ENCODE assay signal across 14 cellular contexts in the genomic region with DNA sequence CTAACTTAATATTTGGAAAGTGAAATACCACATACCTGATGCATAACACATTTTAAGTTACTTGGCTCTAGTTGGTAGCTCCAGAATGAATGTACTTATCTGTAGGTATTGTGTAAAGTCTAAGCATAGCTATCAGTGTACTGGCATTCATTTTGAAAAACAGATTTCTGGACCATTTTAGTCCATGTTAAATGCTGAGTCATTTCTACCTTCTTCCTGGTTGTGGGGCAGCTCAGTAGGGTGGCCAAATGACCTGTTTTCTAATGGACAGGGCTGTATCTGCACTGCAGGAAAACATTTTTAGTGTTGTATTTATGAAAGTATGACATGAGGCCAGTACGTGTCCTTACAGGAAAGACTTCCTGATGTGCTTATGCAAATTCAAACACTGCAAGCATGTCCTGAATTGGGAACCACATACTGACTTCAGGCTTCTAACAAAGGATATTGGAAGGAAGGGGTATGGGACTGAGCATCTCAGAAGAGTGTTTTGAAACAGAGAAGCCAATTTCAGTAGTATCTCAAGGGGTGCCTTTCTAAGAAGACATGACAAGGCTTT.
DNase-seq lines count a peak whose midpoint lies in the region; ATAC-seq and TF ChIP-seq lines count a peak whose summit lies in the region.
"Had no signal": no experiment of that assay in that cellular context is flagged by ENCODE, and none has a peak within 500 bp of the region (broad histone marks: within the 10 kb centered on the region; RNA-seq: fewer than 3 reads in every experiment).

No MANE protein-coding gene starts in this region.

- POLR2A ChIA-PET in CD8-positive, alpha-beta T cell (lab: Charles Lee) = no interaction called here
- POLR2A ChIA-PET in T-cell (lab: Charles Lee) = interaction anchor here in 1 of 2 donors (0.8 kb wide), 1 partner anchor 9 kb away, joined by 5 read pairs; no protein-coding TSS in a partner anchor
- POLR2A ChIA-PET in HEK293T (lab: Yijun Ruan, JAX) = no interaction called here

- no peak overlapping the region for H3K4me3 ChIP-seq in CD8-positive, alpha-beta T cell (ENCODE audit: low read depth, low read length)
- H3K4me3 ChIP-seq in thyroid gland (replicated peaks in 1 of 3) = no peak overlapping the region
- H3K4me3 ChIP-seq: heart left ventricle had no signal

- 52 to 76% methylated on average over 1 of the region's 1 CpG for WGBS in thyroid gland, 2 donors

- no peaks in the 10 kb centered on the region for H3K36me3 ChIP-seq in CD8-positive, alpha-beta T cell (ENCODE audit: insufficient read depth, low read length)
- H3K36me3 ChIP-seq in thyroid gland = no peaks in the 10 kb centered on the region
- H3K36me3 ChIP-seq: heart left ventricle had no signal

- H3K4me1 Mint-ChIP-seq in CD8-positive, alpha-beta T cell (ENCODE audit: low read depth) = peaks cover 19% of the 10 kb centered on the region
- H3K4me1 Mint-ChIP-seq in T-cell = peaks cover 24 to 33% (median 30%) of the 10 kb centered on the region in 3 donors

- no peak for DNase-seq in CD8-positive, alpha-beta T cell
- DNase-seq in T-cell = no peak
- DNase-seq in foreskin melanocyte = peak; percentile 6
- DNase-seq in NCI-H774 (lab: John Stamatoyannopoulos, UW) = no peak
- no peak for DNase-seq in NCI-H510A treated with DMSO at 0.1 percent for 48 hours (lab: John Stamatoyannopoulos, UW)
- no peak for DNase-seq in HEK293T (ENCODE audit: extremely low spot score)
- DNase-seq in thyroid gland = no peak
- DNase-seq: activated CD4-positive, CD25-positive, alpha-beta regulatory T cell; activated gamma-delta T cell treated with Interleukin-2 at 50 U/mL for 16 hours; heart left ventricle; MV-4-11; Right ventricle myocardium superior had no signal

- H3K27me3 ChIP-seq in CD8-positive, alpha-beta T cell (ENCODE audit: insufficient read depth, low read length) = no peaks in the 10 kb centered on the region
- H3K27me3 ChIP-seq in thyroid gland = no peaks in the 10 kb centered on the region
- H3K27me3 ChIP-seq: heart left ventricle had no signal

- TF ChIP-seq POLR2A in thyroid gland (IDR thresholded peaks at IDR 0.05) = no peak

- TF ChIP-seq CTCF in CD8-positive, alpha-beta T cell (IDR thresholded peaks at IDR 0.05) = no peak
- no peak for TF ChIP-seq CTCF in thyroid gland (IDR thresholded peaks at IDR 0.05)

- H3K27ac ChIP-seq in CD8-positive, alpha-beta T cell (ENCODE audit: low read depth, low read length) = no peak overlapping the region
- H3K27ac ChIP-seq in thyroid gland = no peak overlapping the region
- H3K27ac ChIP-seq: heart left ventricle, parathyroid adenoma had no signal

- intact Hi-C loops in CD8-positive, alpha-beta T cell (cut with DNase I, micrococcal nuclease) = loop anchor here in 1 of 2 experiments (1.0 kb wide), 1 partner anchor 16 kb away; no protein-coding TSS in a partner anchor
- intact Hi-C loops in thyroid gland (cut with DNase I) = no loop called here

- no peaks in the 10 kb centered on the region for H3K9me3 ChIP-seq in CD8-positive, alpha-beta T cell (ENCODE audit: low read length)
- H3K9me3 ChIP-seq in thyroid gland = no peaks in the 10 kb centered on the region

- no peak overlapping the region for H3K4me3 Mint-ChIP-seq in CD8-positive, alpha-beta T cell
- no peak overlapping the region for H3K4me3 Mint-ChIP-seq in T-cell

- no peaks in the 10 kb centered on the region for H3K27me3 Mint-ChIP-seq in CD8-positive, alpha-beta T cell (ENCODE audit: low read depth)
- H3K27me3 Mint-ChIP-seq in T-cell = no peaks in the 10 kb centered on the region

- peaks cover 26% of the 10 kb centered on the region for H3K9me3 Mint-ChIP-seq in CD8-positive, alpha-beta T cell
- peaks cover 5 to 39% (median 8%) of the 10 kb centered on the region in 3 donors for H3K9me3 Mint-ChIP-seq in T-cell

- CTCF ChIA-PET in CD8-positive, alpha-beta T cell (lab: Charles Lee) = interaction anchor here (0.8 kb wide), 1 partner anchor 88 kb away, joined by 3 read pairs; no protein-coding TSS in a partner anchor
- CTCF ChIA-PET in T-cell (lab: Charles Lee) = no interaction called here
- CTCF ChIA-PET in HEK293T (lab: Yijun Ruan, JAX) = no interaction called here

- peaks cover 9% of the 10 kb centered on the region for H3K4me1 ChIP-seq in CD8-positive, alpha-beta T cell (ENCODE audit: insufficient read depth, low read length)
- no peaks in the 10 kb centered on the region for H3K4me1 ChIP-seq in thyroid gland
- H3K4me1 ChIP-seq: heart left ventricle, parathyroid adenoma had no signal

- peak overlapping the region; percentile 10 for H3K27ac Mint-ChIP-seq in CD8-positive, alpha-beta T cell
- peak overlapping the region; percentile 80 to 84 for H3K27ac Mint-ChIP-seq in T-cell

- peaks cover 11% of the 10 kb centered on the region for H3K36me3 Mint-ChIP-seq in CD8-positive, alpha-beta T cell
- H3K36me3 Mint-ChIP-seq in T-cell = peaks cover 14% of the 10 kb centered on the region

- no peak for ATAC-seq in CD8-positive, alpha-beta T cell
- ATAC-seq in GM19455 (IDR thresholded peaks at IDR 0.05; ENCODE audit: unreplicated experiment) (peak; percentile 52), T-cell (replicated peaks in 1 of 4) (peak in 2 of 4 experiments; percentile 49 to 54)
- ATAC-seq: heart left ventricle had no signal

TF ChIP-seq in HEK293T, 16 proteins besides CTCF, POLR2A, EP300 and RAD21:
- TF ChIP-seq, protein P1, sequence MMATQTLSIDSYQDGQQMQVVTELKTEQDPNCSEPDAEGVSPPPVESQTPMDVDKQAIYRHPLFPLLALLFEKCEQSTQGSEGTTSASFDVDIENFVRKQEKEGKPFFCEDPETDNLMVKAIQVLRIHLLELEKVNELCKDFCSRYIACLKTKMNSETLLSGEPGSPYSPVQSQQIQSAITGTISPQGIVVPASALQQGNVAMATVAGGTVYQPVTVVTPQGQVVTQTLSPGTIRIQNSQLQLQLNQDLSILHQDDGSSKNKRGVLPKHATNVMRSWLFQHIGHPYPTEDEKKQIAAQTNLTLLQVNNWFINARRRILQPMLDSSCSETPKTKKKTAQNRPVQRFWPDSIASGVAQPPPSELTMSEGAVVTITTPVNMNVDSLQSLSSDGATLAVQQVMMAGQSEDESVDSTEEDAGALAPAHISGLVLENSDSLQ (IDR thresholded peaks at IDR 0.05) = no peak
- no peak for TF ChIP-seq TARDBP (IDR thresholded peaks at IDR 0.05)
